In genomic region chr7:21028990-21029337, GRCh38 we compare ENCODE assay signal across 1 cellular context.
TF ChIP-seq lines count a peak whose summit lies in the region.

No MANE protein-coding gene starts in this region.

TF ChIP-seq in HEK293, 187 proteins besides CTCF, POLR2A, EP300 and RAD21 (continued from another document):
- TF ChIP-seq ZNF335 (tag by site-specific recombination; conservative IDR thresholded peaks at IDR 0.05), result no peak
- peak; percentile 65 for TF ChIP-seq SCRT1 (tag by site-specific recombination; IDR thresholded peaks at IDR 0.05; ENCODE audit: borderline replicate concordance)
